In the genomic region with DNA sequence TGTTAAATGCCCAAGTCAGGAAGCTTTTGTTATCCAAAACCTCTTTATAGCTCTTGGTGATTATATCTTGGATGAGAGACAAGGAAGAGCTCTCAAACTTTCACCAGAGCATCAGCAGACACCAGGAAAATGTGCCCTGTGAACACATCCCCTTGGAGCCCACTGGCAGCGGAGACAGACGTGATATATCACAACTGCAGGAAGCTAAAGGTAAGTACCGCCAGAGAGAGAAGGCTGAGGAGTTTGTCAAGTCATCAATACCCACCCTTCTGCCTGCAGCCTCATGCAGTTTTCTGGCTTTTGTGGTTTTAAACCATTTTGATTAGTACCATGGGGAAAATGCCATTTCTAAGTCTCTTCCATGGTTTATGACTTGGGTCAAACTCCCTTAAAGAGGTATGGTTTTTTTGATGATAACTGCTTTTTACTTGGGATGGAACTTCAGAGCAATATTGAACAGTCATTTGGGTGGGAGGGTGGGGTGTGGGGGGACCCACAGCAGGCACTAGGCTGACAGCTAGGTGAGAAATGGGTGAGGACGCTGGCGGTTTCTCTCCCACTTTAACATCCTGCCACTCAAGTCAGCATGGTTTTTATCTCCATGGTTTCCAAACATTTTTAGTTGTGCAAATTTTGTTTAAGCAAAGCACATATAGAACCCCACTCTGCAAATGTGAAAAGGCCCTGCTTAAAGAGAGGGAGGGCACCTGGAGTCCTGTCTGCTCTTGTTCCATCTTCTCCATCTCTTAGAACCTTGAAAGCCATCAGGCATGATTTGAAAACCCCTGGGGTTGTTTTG, we compare ENCODE assay signal across 16 cellular contexts.
A peak's percentile ranks its signal among the peaks of the same experiment; 100 is the strongest.
DNase-seq lines count a peak whose midpoint lies in the region; ATAC-seq lines count a peak whose summit lies in the region.
"Had no signal": no experiment of that assay in that cellular context is flagged by ENCODE, and none has a peak within 500 bp of the region (broad histone marks: within the 10 kb centered on the region; RNA-seq: fewer than 3 reads in every experiment).

No MANE protein-coding gene starts in this region.

- no peak for ATAC-seq in left lobe of liver
- ATAC-seq in GM19023 (IDR thresholded peaks at IDR 0.05; ENCODE audit: unreplicated experiment) = no peak

- CTCF ChIA-PET in activated CD4-positive, alpha-beta T cell treated with anti-CD3 and anti-CD28 coated beads, Interleukin-2, amount 10 ng/mL, durations not matched to agents 7 days and 5 days (lab: Charles Lee) = no interaction called here

- DNase-seq in activated CD4-positive, alpha-beta T cell treated with anti-CD3 and anti-CD28 coated beads, Interleukin-2, amount 10 ng/mL, durations not matched to agents 7 days and 5 days = peak; percentile 34
- DNase-seq in activated CD4-positive, alpha-beta T cell treated with anti-CD3 and anti-CD28 coated beads for 48 hours = no peak
- DNase-seq in DMS79 treated with DMSO at 0.1 percent for 48 hours (lab: John Stamatoyannopoulos, UW) (peak; percentile 15), left lobe of liver (ENCODE audit: low spot score) (peak; percentile 19), NCI-H2081 (lab: John Stamatoyannopoulos, UW) (no peak)
- peak; percentile 51 for DNase-seq in activated CD8-positive, alpha-beta memory T cell treated with anti-CD3 and anti-CD28 coated beads, Interleukin-2, amount 50 U/mL, for 48 hours
- DNase-seq in stimulated activated CD4-positive, alpha-beta T cell treated with anti-CD3 and anti-CD28 coated beads, Interleukin-1b, Interleukin-23, amount 100 ng/mL, for 48 hours = no peak
- DNase-seq: heart left ventricle, left cardiac atrium, NCI-H1436, NCI-H510A, ovary, SIG-M5, upper lobe of right lung had no signal

- peaks cover 8% of the 10 kb centered on the region for H3K9me3 Mint-ChIP-seq in activated CD4-positive, alpha-beta T cell treated with anti-CD3 and anti-CD28 coated beads, Interleukin-2, amount 10 ng/mL, durations not matched to agents 7 days and 5 days

- H3K27me3 Mint-ChIP-seq in activated CD4-positive, alpha-beta T cell treated with anti-CD3 and anti-CD28 coated beads, Interleukin-2, amount 10 ng/mL, durations not matched to agents 7 days and 5 days = no peaks in the 10 kb centered on the region
- H3K27me3 Mint-ChIP-seq: B cell had no signal

- peak overlapping the region; percentile 84 for H3K27ac Mint-ChIP-seq in activated CD4-positive, alpha-beta T cell treated with anti-CD3 and anti-CD28 coated beads, Interleukin-2, amount 10 ng/mL, durations not matched to agents 7 days and 5 days

- POLR2A ChIA-PET in activated CD4-positive, alpha-beta T cell treated with anti-CD3 and anti-CD28 coated beads, Interleukin-2, amount 10 ng/mL, durations not matched to agents 7 days and 5 days (lab: Charles Lee) = no interaction called here

- H3K36me3 Mint-ChIP-seq in activated CD4-positive, alpha-beta T cell treated with anti-CD3 and anti-CD28 coated beads, Interleukin-2, amount 10 ng/mL, durations not matched to agents 7 days and 5 days (ENCODE audit: low read depth) = peaks cover 65% of the 10 kb centered on the region

- H3K4me1 Mint-ChIP-seq in activated CD4-positive, alpha-beta T cell treated with anti-CD3 and anti-CD28 coated beads, Interleukin-2, amount 10 ng/mL, durations not matched to agents 7 days and 5 days = peaks cover 73% of the 10 kb centered on the region

- peak overlapping the region; percentile 32 for H3K4me3 Mint-ChIP-seq in activated CD4-positive, alpha-beta T cell treated with anti-CD3 and anti-CD28 coated beads, Interleukin-2, amount 10 ng/mL, durations not matched to agents 7 days and 5 days

Comparison
In these comparisons a context has a peak if more than half of its experiments do, and no peak if none do; other contexts are left out.
1. DNase-seq: peak in activated CD4-positive, alpha-beta T cell treated with anti-CD3 and anti-CD28 coated beads, Interleukin-2, amount 10 ng/mL, durations not matched to agents 7 days and 5 days (single experiment), DMS79 treated with DMSO at 0.1 percent for 48 hours (single experiment), activated CD8-positive, alpha-beta memory T cell treated with anti-CD3 and anti-CD28 coated beads, Interleukin-2, amount 50 U/mL, for 48 hours (single experiment) and left lobe of liver (single experiment); none in activated CD4-positive, alpha-beta T cell treated with anti-CD3 and anti-CD28 coated beads for 48 hours (single experiment), NCI-H2081 (0 of 2) and stimulated activated CD4-positive, alpha-beta T cell treated with anti-CD3 and anti-CD28 coated beads, Interleukin-1b, Interleukin-23, amount 100 ng/mL, for 48 hours (single experiment).